Comparison of ENCODE assay signal across 8 cellular contexts in the genomic region with DNA sequence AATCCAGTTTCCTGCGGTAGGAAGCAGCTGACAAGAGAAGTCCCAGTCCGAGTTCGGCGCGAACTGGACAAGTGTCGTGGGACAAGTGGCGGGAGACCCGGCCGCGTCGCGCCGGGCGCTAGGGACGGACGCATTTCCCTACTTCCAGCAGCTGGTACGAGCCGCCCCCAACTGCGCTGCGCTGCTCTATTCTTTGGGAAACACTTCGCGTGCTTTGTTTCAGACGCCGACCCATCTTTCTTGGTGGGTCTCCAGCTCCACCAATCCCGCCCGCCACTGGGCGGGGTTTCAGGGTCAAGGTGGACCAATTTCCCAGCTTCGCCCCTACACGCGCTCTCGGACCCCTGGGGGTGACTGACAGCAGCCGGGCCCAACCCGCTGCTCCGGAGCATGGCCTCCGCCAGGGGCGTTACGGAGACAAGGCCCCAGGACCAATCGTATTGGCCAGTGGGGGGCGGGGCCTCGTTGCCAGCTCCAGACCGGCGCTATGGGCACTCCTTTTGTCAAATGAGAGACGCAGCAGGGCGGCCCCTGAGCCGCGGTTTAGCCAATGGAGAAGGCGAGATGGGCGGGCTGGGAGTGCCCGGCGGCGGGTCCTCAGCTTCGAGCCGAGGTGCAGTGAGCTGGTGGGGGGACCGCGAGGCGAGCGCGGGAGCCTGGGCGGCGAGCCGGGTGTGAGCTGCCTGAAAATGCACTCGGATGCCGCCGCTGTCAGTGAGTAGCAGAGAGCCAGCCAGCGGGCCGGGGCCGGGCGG. TPM values are rescaled to one million over a fixed set of nuclear protein-coding genes. Genes with fewer than 3 reads are reported as not detected.
DNase-seq lines count a peak whose midpoint lies in the region; ATAC-seq and TF ChIP-seq lines count a peak whose summit lies in the region.

Gene DCUN1D4 (plus strand): TSS at position 600 of the 755 bp plus-strand sequence. CDS start 90 bp downstream, at position 690.

- no peaks in the 10 kb centered on the region for H3K36me3 ChIP-seq in neural progenitor cell

- in situ Hi-C loops in SK-MEL-5 (cut with HindIII; ENCODE audit: low pct_unique_long_range_greater_than_20kb, low sequenced_read_pairs): no loop called here

- H3K27ac ChIP-seq in foreskin keratinocyte (no peak within 1 kb of the TSS), neural progenitor cell (peak within 1 kb of the TSS; percentile 88)

- H3K9me3 ChIP-seq in neural progenitor cell (ENCODE audit: low read depth): no peaks in the 10 kb centered on the region

- H3K79me2 ChIP-seq in neural progenitor cell (ENCODE audit: low read depth): peaks cover 41% of the 10 kb centered on the region

- peak within 1 kb of the TSS; percentile 95 for H3K4me3 Mint-ChIP-seq in neural progenitor cell

- peaks cover 9% of the 10 kb centered on the region for H3K27me3 Mint-ChIP-seq in neural progenitor cell (ENCODE audit: insufficient read depth, low read depth)

- peak within 1 kb of the TSS; percentile 33 for H3K9ac ChIP-seq in neural progenitor cell

- DNase-seq in GM04504 (ENCODE audit: low read depth): peak; percentile 100
- peak; percentile 94 for DNase-seq in HEK293T (ENCODE audit: extremely low spot score)
- DNase-seq in MV-4-11 (lab: John Stamatoyannopoulos, UW): peak; percentile 99
- DNase-seq in SK-MEL-5 (ENCODE audit: low read depth, low spot score): peak; percentile 98
- peak; percentile 100 for DNase-seq in activated naive CD4-positive, alpha-beta T cell treated with Interleukin-2 at 50 U/mL for 16 hours
- peak; percentile 99 for DNase-seq in foreskin keratinocyte
- peak; percentile 100 for DNase-seq in neural progenitor cell (ENCODE audit: low spot score)
- DNase-seq in stromal cell of bone marrow (ENCODE audit: low read depth): peak; percentile 100

- H3K4me3 ChIP-seq in neural progenitor cell: peak within 1 kb of the TSS; percentile 91

- H3K4me1 Mint-ChIP-seq in neural progenitor cell: peaks cover 22% of the 10 kb centered on the region

- CTCF ChIA-PET in HEK293T (lab: Yijun Ruan, JAX): no interaction called here

- H3K4me2 ChIP-seq in neural progenitor cell: peak within 1 kb of the TSS; percentile 96

- H3K27ac Mint-ChIP-seq in neural progenitor cell: peak within 1 kb of the TSS; percentile 55

- H2AFZ ChIP-seq in neural progenitor cell (replicated peaks): peak within 1 kb of the TSS; percentile 90

- H3K9me3 Mint-ChIP-seq in neural progenitor cell: no peaks in the 10 kb centered on the region

- ATAC-seq in foreskin keratinocyte: peak; percentile 87

- H4K20me1 ChIP-seq in neural progenitor cell (ENCODE audit: low read depth): peaks cover 28% of the 10 kb centered on the region

- peak; percentile 64 for TF ChIP-seq CTCF in foreskin keratinocyte (conservative IDR thresholded peaks at IDR 0.05)
- peak; percentile 45 for TF ChIP-seq CTCF in neural progenitor cell (IDR thresholded peaks at IDR 0.05)

- no peaks in the 10 kb centered on the region for H3K36me3 Mint-ChIP-seq in neural progenitor cell

- no peaks in the 10 kb centered on the region for H3K27me3 ChIP-seq in foreskin keratinocyte
- peaks cover 13% of the 10 kb centered on the region for H3K27me3 ChIP-seq in neural progenitor cell

- H3F3A ChIP-seq in neural progenitor cell (ENCODE audit: low read depth): peaks cover 22% of the 10 kb centered on the region

- POLR2A ChIA-PET in HEK293T (lab: Yijun Ruan, JAX): interaction anchor here (0.7 to 1.7 kb wide), 6 partner anchors 10 to 195 kb away, joined by 3 to 6 read pairs (median 4); partner anchors contain the start of gene SGCB

- H3K4me1 ChIP-seq in foreskin keratinocyte (no peaks in the 10 kb centered on the region), neural progenitor cell (peaks cover 35% of the 10 kb centered on the region)

TF ChIP-seq in HEK293T, 16 proteins besides CTCF, POLR2A, EP300 and RAD21:
- TF ChIP-seq FOXM1 (IDR thresholded peaks at IDR 0.05; ENCODE audit: borderline replicate concordance): no peak
- TF ChIP-seq PKNOX1 (IDR thresholded peaks at IDR 0.05): peak; percentile 99
- TF ChIP-seq SP1 (IDR thresholded peaks at IDR 0.05): peak; percentile 75
- no peak for TF ChIP-seq LEF1 (IDR thresholded peaks at IDR 0.05; ENCODE audit: borderline replicate concordance)

RNA-seq across cellular contexts. Expression of gene DCUN1D4, which starts in this region (rescaled TPM):
- total RNA-seq in SK-MEL-5 (2014; rRNA removed; shearing (Covaris generic)): 29.6 and 33.8 TPM in 2 replicates
- polyA plus RNA-seq in SK-MEL-5 (2015; cell fraction: cytosol; rRNA removed): 9.4 and 15.2 TPM in 2 replicates
- 190 and 235 TPM in 2 replicates for polyA plus RNA-seq in SK-MEL-5 (2015; cell fraction: nucleus; rRNA removed)
- 28.3 and 29.2 TPM in 2 replicates for total RNA-seq in foreskin keratinocyte
- 7.7 and 9.3 TPM in 2 replicates for polyA plus RNA-seq in foreskin keratinocyte
- 98.7 and 180 TPM in 2 replicates for total RNA-seq in neural progenitor cell (ENCODE audit: low replicate concordance)
